Comparison of ENCODE assay signal across 8 cellular contexts in genomic region chr5:10863763-10864383, GRCh38.
DNase-seq lines count a peak whose midpoint lies in the region; ATAC-seq and TF ChIP-seq lines count a peak whose summit lies in the region.

No MANE protein-coding gene starts in this region.

- peaks cover 7% of the 10 kb centered on the region for H3K9me3 Mint-ChIP-seq in osteocyte (ENCODE audit: unreplicated experiment)

- TF ChIP-seq CTCF in C4-2B (conservative IDR thresholded peaks at IDR 0.05), result peak; percentile 96
- peak; percentile 87 for TF ChIP-seq CTCF in fibroblast of mammary gland (conservative IDR thresholded peaks at IDR 0.05; ENCODE audit: control insufficient read depth, insufficient read depth, low read depth, low read length)
- TF ChIP-seq CTCF in osteocyte (IDR thresholded peaks at IDR 0.05), result peak; percentile 76

- H3K27ac ChIP-seq in C4-2B, result no peak overlapping the region

- no peaks in the 10 kb centered on the region for H3K4me1 Mint-ChIP-seq in osteocyte (ENCODE audit: unreplicated experiment)

- H3K4me3 ChIP-seq in fibroblast of mammary gland (ENCODE audit: control insufficient read depth, low read depth, low read length), result no peak overlapping the region

- no peak overlapping the region for H3K27ac Mint-ChIP-seq in osteocyte (ENCODE audit: unreplicated experiment)

- H3K36me3 Mint-ChIP-seq in osteocyte (ENCODE audit: unreplicated experiment), result no peaks in the 10 kb centered on the region

- ATAC-seq in GM18907 (IDR thresholded peaks at IDR 0.05; ENCODE audit: unreplicated experiment), result peak; percentile 93
- ATAC-seq in HG03066 (IDR thresholded peaks at IDR 0.05; ENCODE audit: low read depth, unreplicated experiment), result peak; percentile 86
- ATAC-seq in HG03457 (IDR thresholded peaks at IDR 0.05; ENCODE audit: unreplicated experiment), result no peak

- peak; percentile 57 to 79 for DNase-seq in NOMO-1 (lab: John Stamatoyannopoulos, UW; ENCODE audit: unreplicated experiment in 2 of 2)
- peak; percentile 45 for DNase-seq in activated T-cell treated with anti-CD3 and anti-CD28 coated beads for 24 hours (ENCODE audit: low read depth)
- peak; percentile 60 for DNase-seq in fibroblast of mammary gland (ENCODE audit: low read depth)
- DNase-seq in osteocyte (ENCODE audit: extremely low spot score, unreplicated experiment), result no peak

- peaks cover 32% of the 10 kb centered on the region for H3K27me3 Mint-ChIP-seq in osteocyte (ENCODE audit: unreplicated experiment)

- H3K4me3 Mint-ChIP-seq in osteocyte (ENCODE audit: unreplicated experiment), result no peak overlapping the region
